ENCODE assay signal across 16 cellular contexts in genomic region chr1:203660069-203660468, GRCh38. TPM values are rescaled to one million over a fixed set of nuclear protein-coding genes. Genes with fewer than 3 reads are reported as not detected.
A peak's percentile ranks its signal among the peaks of the same experiment; 100 is the strongest.
DNase-seq lines count a peak whose midpoint lies in the region; ATAC-seq and TF ChIP-seq lines count a peak whose summit lies in the region.
"Had no signal": no experiment of that assay in that cellular context is flagged by ENCODE, and none has a peak within 500 bp of the region (broad histone marks: within the 10 kb centered on the region; RNA-seq: fewer than 3 reads in every experiment).

No MANE protein-coding gene starts in this region.

- no peak overlapping the region for H3K4me3 ChIP-seq in CD8-positive, alpha-beta T cell (ENCODE audit: low read depth, low read length)
- H3K4me3 ChIP-seq in muscle layer of duodenum (ENCODE audit: low read depth in 1 of 2, low read length in 2 of 2) (no peak overlapping the region), subcutaneous abdominal adipose tissue (ENCODE audit: low read depth in 1 of 5, low read length in 5 of 5) (no peak overlapping the region)

- intact Hi-C loops in CD8-positive, alpha-beta T cell (cut with DNase I, micrococcal nuclease) = no loop called here

- H3K4me1 ChIP-seq in CD8-positive, alpha-beta T cell (ENCODE audit: insufficient read depth, low read length) = peaks cover 30% of the 10 kb centered on the region
- H3K4me1 ChIP-seq in muscle layer of duodenum (ENCODE audit: control insufficient read depth in 1 of 2, insufficient read depth in 2 of 2, low read length in 2 of 2) = peaks cover 6 to 70% of the 10 kb centered on the region in 2 donors
- peaks cover 9 to 42% (median 28%) of the 10 kb centered on the region in 5 donors for H3K4me1 ChIP-seq in subcutaneous abdominal adipose tissue (ENCODE audit: control insufficient read depth in 5 of 5, insufficient read depth in 5 of 5, low read length in 5 of 5)

- H3K36me3 Mint-ChIP-seq in CD8-positive, alpha-beta T cell = peaks cover 5% of the 10 kb centered on the region
- H3K36me3 Mint-ChIP-seq in T-cell = peaks cover 17% of the 10 kb centered on the region

- H3K27me3 Mint-ChIP-seq in CD8-positive, alpha-beta T cell (ENCODE audit: low read depth) = no peaks in the 10 kb centered on the region
- H3K27me3 Mint-ChIP-seq in T-cell = no peaks in the 10 kb centered on the region

- H3K4me1 Mint-ChIP-seq in CD8-positive, alpha-beta T cell (ENCODE audit: low read depth) = peaks cover 59% of the 10 kb centered on the region
- peaks cover 61 to 71% (median 64%) of the 10 kb centered on the region in 3 donors for H3K4me1 Mint-ChIP-seq in T-cell

- no peak for DNase-seq in CD8-positive, alpha-beta T cell
- DNase-seq in T-cell (no peak), OCI-M2 (lab: John Stamatoyannopoulos, UW; ENCODE audit: unreplicated experiment) (no peak)
- no peak for DNase-seq in stimulated activated naive CD8-positive, alpha-beta T cell treated with anti-CD3 and anti-CD28 coated beads, Interleukin-15, Interleukin-2, amounts not matched to agents 100 U/mL and 50 U/mL, for 24 hours
- DNase-seq in activated naive CD4-positive, alpha-beta T cell treated with anti-CD3 and anti-CD28 coated beads, Interleukin-2, amount 50 U/mL, for 16 hours = no peak
- DNase-seq: DND-41, H7, NCI-H1105 treated with DMSO at 0.1 percent for 48 hours, NCI-H1694 treated with DMSO at 0.1 percent for 48 hours, NCI-H2107, NCI-H2227 treated with DMSO at 0.1 percent for 48 hours, NCI-H524 treated with DMSO at 0.1 percent for 48 hours, Right ventricle myocardium superior had no signal

- H3K27ac ChIP-seq in CD8-positive, alpha-beta T cell (ENCODE audit: low read depth, low read length) = no peak overlapping the region
- H3K27ac ChIP-seq in muscle layer of duodenum (ENCODE audit: low read length) (peak overlapping the region; percentile 51), subcutaneous abdominal adipose tissue (ENCODE audit: low read depth, low read length) (peak overlapping the region; percentile 1)

- H3K9ac ChIP-seq in subcutaneous abdominal adipose tissue (ENCODE audit: low read length in 5 of 5) = no peak overlapping the region

- CTCF ChIA-PET in CD8-positive, alpha-beta T cell (lab: Charles Lee) = interaction anchor here (1.1 to 1.5 kb wide), 4 partner anchors 31 to 155 kb away, joined by 3 to 7 read pairs (median 4); partner anchors contain the start of gene ATP2B4
- CTCF ChIA-PET in T-cell (lab: Charles Lee) = interaction anchor here (0.6 to 2.5 kb wide), 6 partner anchors 13 to 156 kb away, joined by 3 to 8 read pairs (median 4); partner anchors contain the start of gene ATP2B4 (in 1 of the 2)

- no peak for TF ChIP-seq CTCF in CD8-positive, alpha-beta T cell (IDR thresholded peaks at IDR 0.05)

- no peaks in the 10 kb centered on the region for H3K9me3 ChIP-seq in CD8-positive, alpha-beta T cell (ENCODE audit: low read length)
- H3K9me3 ChIP-seq in muscle layer of duodenum (ENCODE audit: control insufficient read depth in 1 of 2, low read length in 2 of 2) (no peaks in the 10 kb centered on the region), subcutaneous abdominal adipose tissue (ENCODE audit: control insufficient read depth in 5 of 5, low read length in 5 of 5) (no peaks in the 10 kb centered on the region)

- H3K36me3 ChIP-seq in CD8-positive, alpha-beta T cell (ENCODE audit: insufficient read depth, low read length) = no peaks in the 10 kb centered on the region
- no peaks in the 10 kb centered on the region for H3K36me3 ChIP-seq in muscle layer of duodenum (ENCODE audit: control insufficient read depth in 1 of 2, insufficient read depth in 2 of 2, low read length in 2 of 2)
- H3K36me3 ChIP-seq in subcutaneous abdominal adipose tissue (ENCODE audit: control insufficient read depth in 5 of 5, insufficient read depth in 5 of 5, low read length in 5 of 5) = peaks cover 0 to 8% (median 1%) of the 10 kb centered on the region in 5 donors

- no peak for ATAC-seq in CD8-positive, alpha-beta T cell
- ATAC-seq in T-cell (replicated peaks in 1 of 4) = no peak
- ATAC-seq in stimulated activated naive CD8-positive, alpha-beta T cell treated with anti-CD3 and anti-CD28 coated beads, Interleukin-15, Interleukin-2, amounts not matched to agents 100 U/mL and 50 U/mL, for 24 hours = no peak
- ATAC-seq: Panc1 had no signal

- peak overlapping the region; percentile 20 for H3K27ac Mint-ChIP-seq in CD8-positive, alpha-beta T cell
- H3K27ac Mint-ChIP-seq in T-cell = peak overlapping the region; percentile 28 to 64

- no peaks in the 10 kb centered on the region for H3K9me3 Mint-ChIP-seq in CD8-positive, alpha-beta T cell
- no peaks in the 10 kb centered on the region for H3K9me3 Mint-ChIP-seq in T-cell

- POLR2A ChIA-PET in CD8-positive, alpha-beta T cell (lab: Charles Lee) = interaction anchor here (2.8 kb wide), 1 partner anchor 34 kb away, joined by 9 read pairs; the partner anchor contains the start of gene ATP2B4
- POLR2A ChIA-PET in T-cell (lab: Charles Lee) = interaction anchor here (0.6 to 0.9 kb wide), 2 partner anchors 8 to 881 kb away, joined by 3 to 6 read pairs; no protein-coding TSS in a partner anchor

- no peaks in the 10 kb centered on the region for H3K27me3 ChIP-seq in CD8-positive, alpha-beta T cell (ENCODE audit: insufficient read depth, low read length)
- H3K27me3 ChIP-seq in muscle layer of duodenum (ENCODE audit: low read depth, low read length) (no peaks in the 10 kb centered on the region), subcutaneous abdominal adipose tissue (ENCODE audit: control insufficient read depth in 5 of 5, insufficient read depth in 4 of 5, low read length in 5 of 5) (no peaks in the 10 kb centered on the region)

- H3K4me3 Mint-ChIP-seq in CD8-positive, alpha-beta T cell = no peak overlapping the region
- no peak overlapping the region for H3K4me3 Mint-ChIP-seq in T-cell

RNA-seq across cellular contexts. Expression of gene ATP2B4, which starts 33.4 kb away (rescaled TPM):
- total RNA-seq in CD8-positive, alpha-beta T cell = 10 to 100 TPM; 10.6 to 12.0 TPM
- 10 to 100 TPM; 45.5 to 93.1 (median 84.9) TPM for total RNA-seq in T-cell
